ENCODE assay signal across 25 cellular contexts in the genomic region with DNA sequence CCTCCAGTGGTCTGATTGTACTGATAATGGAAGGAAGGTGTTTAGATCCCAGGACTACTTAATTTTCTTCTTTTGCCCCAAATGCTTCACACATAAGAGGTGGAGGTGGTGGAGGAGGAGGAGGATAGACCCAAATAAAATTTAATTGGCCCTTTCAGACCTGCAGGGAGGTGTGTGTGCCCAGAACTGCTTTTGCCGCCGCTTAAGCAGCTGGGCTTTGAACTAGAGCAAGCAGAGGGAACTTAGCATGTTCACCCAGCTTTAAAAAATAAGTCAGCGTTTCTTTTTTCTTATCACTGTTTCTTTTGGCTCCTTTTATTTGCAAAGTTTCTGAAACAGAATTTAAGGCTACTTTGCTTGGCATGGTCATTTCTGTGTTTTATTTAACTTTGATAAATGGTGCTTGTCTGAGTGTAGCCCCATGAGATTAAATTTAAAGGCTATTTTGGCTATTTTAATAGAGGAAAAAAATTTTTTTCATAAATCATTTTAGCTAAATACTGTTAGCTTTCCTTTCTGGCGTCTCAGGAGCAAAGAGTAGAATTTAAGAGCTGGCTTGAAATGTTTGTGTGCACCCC. TPM values are rescaled to one million over a fixed set of nuclear protein-coding genes. Genes with fewer than 3 reads are reported as not detected.
DNase-seq lines count a peak whose midpoint lies in the region; ATAC-seq and TF ChIP-seq lines count a peak whose summit lies in the region.
"Had no signal": no experiment of that assay in that cellular context is flagged by ENCODE, and none has a peak within 500 bp of the region (broad histone marks: within the 10 kb centered on the region; RNA-seq: fewer than 3 reads in every experiment).

No MANE protein-coding gene starts in this region.

- H3K4me3 ChIP-seq in SK-N-SH (ENCODE audit: low read depth in 2 of 2, low read length in 1 of 2) (no peak overlapping the region), uterus (no peak overlapping the region), mucosa of descending colon (no peak overlapping the region)
- H3K4me3 ChIP-seq: testis had no signal

- H3K27ac ChIP-seq in SK-N-SH (ENCODE audit: low read depth in 2 of 2, low read length in 1 of 2) (peak overlapping the region in 1 of 2 experiments; percentile 11; a peak in 1 of 4 replicates), uterus (peak overlapping the region; percentile 22 to 44)
- H3K27ac ChIP-seq: KMS-11, testis had no signal

- ATAC-seq in SK-N-SH treated with all-trans-retinoic acid at 6 μM for 48 hours (peak; percentile 35), mucosa of descending colon (no peak), omental fat pad (ENCODE audit: low FRiP score) (no peak)
- ATAC-seq: naive thymus-derived CD8-positive, alpha-beta T cell; stimulated activated memory B cell treated with anti-CD40 and anti-IgM and Interleukin-4, amounts not matched to agents 10 μg/mL and 1 μg/mL and 100 μg/mL, for 72 hours had no signal

- DNase-seq in SK-N-SH (no peak), chondrocyte (ENCODE audit: low spot score) (no peak), mesothelial cell of epicardium (ENCODE audit: low spot score in 2 of 2, unreplicated experiment in 2 of 2) (no peak), uterus (no peak), mucosa of descending colon (no peak), omental fat pad (ENCODE audit: low spot score) (no peak)
- no peak for DNase-seq in activated effector memory CD4-positive, alpha-beta T cell treated with anti-CD3 and anti-CD28 coated beads, Interleukin-2, amount 50 U/mL, for 16 hours
- DNase-seq: ACHN; activated CD4-positive, alpha-beta T cell treated with anti-CD3 and anti-CD28 coated beads, Interleukin-2, amount 10 ng/mL, durations not matched to agents 24 days and 14 days; C1 segment of cervical spinal cord; EL; naive thymus-derived CD8-positive, alpha-beta T cell; NCI-H1694; stimulated activated CD4-positive, alpha-beta T cell treated with anti-CD3 and anti-CD28 coated beads, Interleukin-1b, Interleukin-23, amount 100 ng/mL, for 48 hours; testis had no signal

- H4K20me1 ChIP-seq in SK-N-SH (ENCODE audit: insufficient read depth): no peaks in the 10 kb centered on the region

- H3F3A ChIP-seq in SK-N-SH (replicated peaks; ENCODE audit: insufficient read depth): peaks cover 18% of the 10 kb centered on the region

- no peak overlapping the region for H2AFZ ChIP-seq in SK-N-SH (ENCODE audit: low read depth)

- no peak for TF ChIP-seq RAD21 in SK-N-SH (IDR thresholded peaks at IDR 0.05; ENCODE audit: low read length)

- H3K4me3 Mint-ChIP-seq in chondrocyte (ENCODE audit: unreplicated experiment): no peak overlapping the region
- peak overlapping the region; percentile 27 for H3K4me3 Mint-ChIP-seq in mesothelial cell of epicardium
- H3K4me3 Mint-ChIP-seq: activated CD4-positive, alpha-beta T cell treated with anti-CD3 and anti-CD28 coated beads, Interleukin-2, amount 10 ng/mL, durations not matched to agents 24 days and 14 days; activated naive CD4-positive, alpha-beta T cell treated with anti-CD3 and anti-CD28 coated beads, Interleukin-2, amount 50 U/mL, for 24 hours; activated T-helper 1 cell treated with anti-CD3 and anti-CD28 coated beads, Interleukin-12 subunit alpha, Interleukin-12 subunit beta, Interleukin-2, Interleukin-4 antibody, amounts not matched to agents 30 ng/mL and 10 ng/mL and 1 ng/mL, durations not matched to agents 14 hours and 24 hours and 36 hours; naive thymus-derived CD8-positive, alpha-beta T cell; stimulated activated memory B cell treated with anti-CD40 and anti-IgM and Interleukin-4, amounts not matched to agents 10 μg/mL and 1 μg/mL and 100 μg/mL, for 72 hours had no signal

- H3K9me3 Mint-ChIP-seq in chondrocyte (ENCODE audit: low read depth): no peaks in the 10 kb centered on the region
- H3K9me3 Mint-ChIP-seq in mesothelial cell of epicardium: no peaks in the 10 kb centered on the region
- H3K9me3 Mint-ChIP-seq: activated CD4-positive, alpha-beta T cell treated with anti-CD3 and anti-CD28 coated beads, Interleukin-2, amount 10 ng/mL, durations not matched to agents 24 days and 14 days; activated naive CD4-positive, alpha-beta T cell treated with anti-CD3 and anti-CD28 coated beads, Interleukin-2, amount 50 U/mL, for 24 hours; activated T-helper 1 cell treated with anti-CD3 and anti-CD28 coated beads, Interleukin-12 subunit alpha, Interleukin-12 subunit beta, Interleukin-2, Interleukin-4 antibody, amounts not matched to agents 30 ng/mL and 10 ng/mL and 1 ng/mL, durations not matched to agents 14 hours and 24 hours and 36 hours; naive thymus-derived CD8-positive, alpha-beta T cell; stimulated activated memory B cell treated with anti-CD40 and anti-IgM and Interleukin-4, amounts not matched to agents 10 μg/mL and 1 μg/mL and 100 μg/mL, for 72 hours had no signal

- H3K4me1 ChIP-seq in SK-N-SH (ENCODE audit: control insufficient read depth in 1 of 2, insufficient read depth in 2 of 2, low read depth in 1 of 2, low read length in 1 of 2) (peaks cover 25 to 36% of the 10 kb centered on the region in 2 experiments; a peak in 3 of 4 replicates), uterus (peaks cover 0 to 11% of the 10 kb centered on the region in 2 donors), mucosa of descending colon (ENCODE audit: low read depth) (no peaks in the 10 kb centered on the region)

- POLR2A ChIA-PET in SK-N-SH (lab: Yijun Ruan, JAX): no interaction called here

- peaks cover 10% of the 10 kb centered on the region for H3K36me3 Mint-ChIP-seq in chondrocyte (ENCODE audit: low read depth)
- peaks cover 4% of the 10 kb centered on the region for H3K36me3 Mint-ChIP-seq in mesothelial cell of epicardium
- H3K36me3 Mint-ChIP-seq: activated naive CD4-positive, alpha-beta T cell treated with anti-CD3 and anti-CD28 coated beads, Interleukin-2, amount 50 U/mL, for 24 hours; naive thymus-derived CD8-positive, alpha-beta T cell; stimulated activated memory B cell treated with anti-CD40 and anti-IgM and Interleukin-4, amounts not matched to agents 10 μg/mL and 1 μg/mL and 100 μg/mL, for 72 hours had no signal

- H3K27me3 ChIP-seq in SK-N-SH (ENCODE audit: insufficient read depth) (no peaks in the 10 kb centered on the region), uterus (no peaks in the 10 kb centered on the region)
- H3K27me3 ChIP-seq: testis had no signal

- no peak overlapping the region for H3K4me2 ChIP-seq in SK-N-SH
- H3K4me2 ChIP-seq: KMS-11 had no signal

- no peak for TF ChIP-seq EP300 in SK-N-SH (IDR thresholded peaks at IDR 0.05; ENCODE audit: borderline replicate concordance in 1 of 2, low read depth in 1 of 2, low read length in 1 of 2)

- 74% methylated on average over 4 of the region's 4 CpGs for WGBS in SK-N-SH (ENCODE audit: low lambda C conversion rate)

- H3K9ac ChIP-seq in SK-N-SH: no peak overlapping the region
- H3K9ac ChIP-seq: KMS-11 had no signal

- CTCF ChIA-PET in SK-N-SH (lab: Yijun Ruan, JAX): interaction anchor here (0.8 to 1.8 kb wide), 2 partner anchors 10 to 18 kb away, joined by 3 to 5 read pairs; no protein-coding TSS in a partner anchor

- no peak for TF ChIP-seq CTCF in SK-N-SH (IDR thresholded peaks at IDR 0.05)
- no peak for TF ChIP-seq CTCF in chondrocyte (IDR thresholded peaks at IDR 0.05)
- no peak for TF ChIP-seq CTCF in mesothelial cell of epicardium (IDR thresholded peaks at IDR 0.05; ENCODE audit: unreplicated experiment)
- no peak for TF ChIP-seq CTCF in uterus (IDR thresholded peaks at IDR 0.05)
- no peak for TF ChIP-seq CTCF in mucosa of descending colon (IDR thresholded peaks at IDR 0.05)
- TF ChIP-seq CTCF in omental fat pad (IDR thresholded peaks at IDR 0.05): no peak

- H3K27me3 Mint-ChIP-seq in chondrocyte (ENCODE audit: low read depth) (no peaks in the 10 kb centered on the region), mesothelial cell of epicardium (ENCODE audit: low read depth) (no peaks in the 10 kb centered on the region)

- intact Hi-C loops in uterus (cut with DNase I; ENCODE audit: low total_unique reads) (no loop called here), mucosa of descending colon (cut with DNase I, micrococcal nuclease) (no loop called here)

- H3K9me3 ChIP-seq in SK-N-SH: no peaks in the 10 kb centered on the region
- H3K9me3 ChIP-seq in uterus: no peaks in the 10 kb centered on the region
- H3K9me3 ChIP-seq in mucosa of descending colon: no peaks in the 10 kb centered on the region
- H3K9me3 ChIP-seq: testis had no signal

- TF ChIP-seq POLR2A in uterus (IDR thresholded peaks at IDR 0.05): no peak

- H3K9me2 ChIP-seq in SK-N-SH: no peaks in the 10 kb centered on the region

- peaks cover 0 to 3% of the 10 kb centered on the region in 2 experiments for H3K36me3 ChIP-seq in SK-N-SH (replicated peaks in 1 of 2; ENCODE audit: control insufficient read depth in 1 of 2, insufficient read depth in 2 of 2, low read length in 1 of 2)
- H3K36me3 ChIP-seq in uterus: no peaks in the 10 kb centered on the region
- H3K36me3 ChIP-seq in mucosa of descending colon (ENCODE audit: low read depth): no peaks in the 10 kb centered on the region

- peaks cover 19% of the 10 kb centered on the region for H3K79me2 ChIP-seq in SK-N-SH (ENCODE audit: insufficient read depth)

- H3K27ac Mint-ChIP-seq in chondrocyte (ENCODE audit: unreplicated experiment) (peak overlapping the region; percentile 89), mesothelial cell of epicardium (peak overlapping the region; percentile 80)
- H3K27ac Mint-ChIP-seq: activated CD4-positive, alpha-beta T cell treated with anti-CD3 and anti-CD28 coated beads, Interleukin-2, amount 10 ng/mL, durations not matched to agents 24 days and 14 days; activated naive CD4-positive, alpha-beta T cell treated with anti-CD3 and anti-CD28 coated beads, Interleukin-2, amount 50 U/mL, for 24 hours; activated T-helper 1 cell treated with anti-CD3 and anti-CD28 coated beads, Interleukin-12 subunit alpha, Interleukin-12 subunit beta, Interleukin-2, Interleukin-4 antibody, amounts not matched to agents 30 ng/mL and 10 ng/mL and 1 ng/mL, durations not matched to agents 14 hours and 24 hours and 36 hours; naive thymus-derived CD8-positive, alpha-beta T cell; stimulated activated memory B cell treated with anti-CD40 and anti-IgM and Interleukin-4, amounts not matched to agents 10 μg/mL and 1 μg/mL and 100 μg/mL, for 72 hours had no signal

- H3K4me1 Mint-ChIP-seq in chondrocyte (ENCODE audit: low read depth) (peaks cover 88% of the 10 kb centered on the region), mesothelial cell of epicardium (peaks cover 86% of the 10 kb centered on the region)
- H3K4me1 Mint-ChIP-seq: activated CD4-positive, alpha-beta T cell treated with anti-CD3 and anti-CD28 coated beads, Interleukin-2, amount 10 ng/mL, durations not matched to agents 24 days and 14 days; activated naive CD4-positive, alpha-beta T cell treated with anti-CD3 and anti-CD28 coated beads, Interleukin-2, amount 50 U/mL, for 24 hours; naive thymus-derived CD8-positive, alpha-beta T cell had no signal

TF ChIP-seq in SK-N-SH treated with all-trans-retinoic acid at 6 μM for 48 hours, 23 proteins besides CTCF, POLR2A, EP300 and RAD21 (continues in another document):
- TF ChIP-seq ISL1 (CRISPR knock-in tag; IDR thresholded peaks at IDR 0.05): peak; percentile 94

RNA-seq across cellular contexts. Expression of a gene that starts 43.2 kb away (rescaled TPM):
- polyA plus RNA-seq in SK-N-SH (2012; rRNA removed): not detected in 2 replicates
- polyA plus RNA-seq in SK-N-SH (2012; cell fraction: cytosol; rRNA removed): not detected in 2 replicates
- polyA plus RNA-seq in SK-N-SH (2012; cell fraction: nucleus; rRNA removed): not detected in 2 replicates
- not detected in 3 replicates for total RNA-seq in chondrocyte
- not detected in 3 replicates for total RNA-seq in mesothelial cell of epicardium
- not detected for total RNA-seq in uterus
- total RNA-seq in mucosa of descending colon: not detected
- not detected for total RNA-seq in omental fat pad
- total RNA-seq: activated CD4-positive, alpha-beta T cell treated with anti-CD3 and anti-CD28 coated beads, Interleukin-2, amount 10 ng/mL, durations not matched to agents 24 days and 14 days; activated T-helper 1 cell treated with anti-CD3 and anti-CD28 coated beads, Interleukin-12 subunit alpha, Interleukin-12 subunit beta, Interleukin-2, Interleukin-4 antibody, amounts not matched to agents 30 ng/mL and 10 ng/mL and 1 ng/mL, durations not matched to agents 14 hours and 24 hours and 36 hours; HT1080; kidney epithelial cell; mesenteric fat pad; naive thymus-derived CD8-positive, alpha-beta T cell; posterior vena cava; skeletal muscle tissue had no signal
- polyA plus RNA-seq: naive thymus-derived CD8-positive, alpha-beta T cell had no signal
